Comparison of ENCODE assay signal across 15 cellular contexts in genomic region chr3:140292154-140292553, GRCh38.
DNase-seq lines count a peak whose midpoint lies in the region; ATAC-seq and TF ChIP-seq lines count a peak whose summit lies in the region.
"Had no signal": no experiment of that assay in that cellular context is flagged by ENCODE, and none has a peak within 500 bp of the region (broad histone marks: within the 10 kb centered on the region; RNA-seq: fewer than 3 reads in every experiment).

No MANE protein-coding gene starts in this region.

- H3K4me3 ChIP-seq in BJ (ENCODE audit: low read depth, low read length) (no peak overlapping the region), neural progenitor cell (no peak overlapping the region)

- CTCF ChIA-PET in BJ (lab: Yijun Ruan, JAX) = interaction anchor here (1.3 kb wide), 1 partner anchor 26 kb away, joined by 3 read pairs; no protein-coding TSS in a partner anchor

- TF ChIP-seq CTCF in BJ (IDR thresholded peaks at IDR 0.05; ENCODE audit: insufficient read depth, low read depth, low read length) (no peak), neural progenitor cell (IDR thresholded peaks at IDR 0.05) (no peak)

- no peak overlapping the region for H3K4me3 Mint-ChIP-seq in activated T-cell treated with anti-CD3 and anti-CD28 coated beads, Interleukin-2, amount 50 U/mL, for 72 hours
- H3K4me3 Mint-ChIP-seq in neural progenitor cell = no peak overlapping the region
- H3K4me3 Mint-ChIP-seq: activated B cell treated with CpG ODN at 0.5 μM for 24 hours; activated T-helper 1 cell treated with anti-CD3 and anti-CD28 coated beads, Interleukin-12 subunit alpha, Interleukin-12 subunit beta, Interleukin-2, Interleukin-4 antibody, amounts not matched to agents 30 ng/mL and 10 ng/mL and 1 ng/mL, durations not matched to agents 14 hours and 24 hours and 36 hours; stimulated activated naive CD8-positive, alpha-beta T cell treated with anti-CD3 and anti-CD28 coated beads, Interleukin-15, Interleukin-2, amounts not matched to agents 100 ng/mL and 50 ng/mL, for 24 hours had no signal

- H3K9ac ChIP-seq in neural progenitor cell = no peak overlapping the region

- H3K27me3 Mint-ChIP-seq in activated T-cell treated with anti-CD3 and anti-CD28 coated beads, Interleukin-2, amount 50 U/mL, for 72 hours (ENCODE audit: low read depth) = peaks cover 19% of the 10 kb centered on the region
- H3K27me3 Mint-ChIP-seq in neural progenitor cell (ENCODE audit: insufficient read depth, low read depth) = peaks cover 4% of the 10 kb centered on the region
- H3K27me3 Mint-ChIP-seq: activated B cell treated with CpG ODN at 0.5 μM for 24 hours had no signal

- H3K79me2 ChIP-seq in neural progenitor cell (ENCODE audit: low read depth) = no peaks in the 10 kb centered on the region

- H3K9me3 ChIP-seq in neural progenitor cell (ENCODE audit: low read depth) = no peaks in the 10 kb centered on the region

- H3K9me3 Mint-ChIP-seq in activated T-cell treated with anti-CD3 and anti-CD28 coated beads, Interleukin-2, amount 50 U/mL, for 72 hours = peaks cover 2 to 4% of the 10 kb centered on the region in 2 donors
- H3K9me3 Mint-ChIP-seq in neural progenitor cell = no peaks in the 10 kb centered on the region
- H3K9me3 Mint-ChIP-seq: activated B cell treated with CpG ODN at 0.5 μM for 24 hours; activated T-helper 1 cell treated with anti-CD3 and anti-CD28 coated beads, Interleukin-12 subunit alpha, Interleukin-12 subunit beta, Interleukin-2, Interleukin-4 antibody, amounts not matched to agents 30 ng/mL and 10 ng/mL and 1 ng/mL, durations not matched to agents 14 hours and 24 hours and 36 hours; stimulated activated naive CD8-positive, alpha-beta T cell treated with anti-CD3 and anti-CD28 coated beads, Interleukin-15, Interleukin-2, amounts not matched to agents 100 ng/mL and 50 ng/mL, for 24 hours had no signal

- no peak for ATAC-seq in activated T-cell treated with anti-CD3 and anti-CD28 coated beads, Interleukin-2, amount 50 U/mL, for 72 hours (replicated peaks in 1 of 2)
- no peak for ATAC-seq in GM18498 (IDR thresholded peaks at IDR 0.05; ENCODE audit: unreplicated experiment)
- no peak for ATAC-seq in left lobe of liver
- ATAC-seq: HCT116 had no signal

- no peaks in the 10 kb centered on the region for H3K4me1 Mint-ChIP-seq in activated T-cell treated with anti-CD3 and anti-CD28 coated beads, Interleukin-2, amount 50 U/mL, for 72 hours (ENCODE audit: low read depth)
- no peaks in the 10 kb centered on the region for H3K4me1 Mint-ChIP-seq in neural progenitor cell
- H3K4me1 Mint-ChIP-seq: activated B cell treated with CpG ODN at 0.5 μM for 24 hours had no signal

- no peaks in the 10 kb centered on the region for H3K36me3 ChIP-seq in BJ (ENCODE audit: control insufficient read depth, insufficient read depth, low read length)
- H3K36me3 ChIP-seq in neural progenitor cell = no peaks in the 10 kb centered on the region

- no peaks in the 10 kb centered on the region for H3F3A ChIP-seq in neural progenitor cell (ENCODE audit: low read depth)

- H3K4me1 ChIP-seq in neural progenitor cell = no peaks in the 10 kb centered on the region

- no peaks in the 10 kb centered on the region for H4K20me1 ChIP-seq in neural progenitor cell (ENCODE audit: low read depth)

- H3K27ac Mint-ChIP-seq in activated T-cell treated with anti-CD3 and anti-CD28 coated beads, Interleukin-2, amount 50 U/mL, for 72 hours = no peak overlapping the region
- H3K27ac Mint-ChIP-seq in neural progenitor cell = no peak overlapping the region
- H3K27ac Mint-ChIP-seq: activated B cell treated with CpG ODN at 0.5 μM for 24 hours; activated T-helper 1 cell treated with anti-CD3 and anti-CD28 coated beads, Interleukin-12 subunit alpha, Interleukin-12 subunit beta, Interleukin-2, Interleukin-4 antibody, amounts not matched to agents 30 ng/mL and 10 ng/mL and 1 ng/mL, durations not matched to agents 14 hours and 24 hours and 36 hours; stimulated activated naive CD8-positive, alpha-beta T cell treated with anti-CD3 and anti-CD28 coated beads, Interleukin-15, Interleukin-2, amounts not matched to agents 100 ng/mL and 50 ng/mL, for 24 hours had no signal

- peak; percentile 1 for DNase-seq in BJ (ENCODE audit: low read depth)
- peak; percentile 23 for DNase-seq in T1000 (lab: John Stamatoyannopoulos, UW)
- peak; percentile 31 for DNase-seq in fibroblast of gingiva (ENCODE audit: low read depth)
- peak; percentile 28 for DNase-seq in non-pigmented ciliary epithelial cell (ENCODE audit: low read depth)
- DNase-seq in activated T-cell treated with anti-CD3 and anti-CD28 coated beads, Interleukin-2, amount 50 U/mL, for 72 hours = no peak
- no peak for DNase-seq in neural progenitor cell (ENCODE audit: low spot score)
- DNase-seq in left lobe of liver (ENCODE audit: low spot score) = no peak
- DNase-seq: activated B cell treated with CpG ODN at 0.5 μM for 24 hours, cerebellar nuclear complex, SHP77, T-helper 1 cell had no signal

- POLR2A ChIA-PET in BJ (lab: Charles Lee) = no interaction called here

- H2AFZ ChIP-seq in neural progenitor cell (replicated peaks) = no peak overlapping the region

- no peaks in the 10 kb centered on the region for H3K27me3 ChIP-seq in BJ (ENCODE audit: control insufficient read depth, insufficient read depth, low read length)
- no peaks in the 10 kb centered on the region for H3K27me3 ChIP-seq in neural progenitor cell

- no peak overlapping the region for H3K27ac ChIP-seq in neural progenitor cell

- no peaks in the 10 kb centered on the region for H3K36me3 Mint-ChIP-seq in activated T-cell treated with anti-CD3 and anti-CD28 coated beads, Interleukin-2, amount 50 U/mL, for 72 hours (ENCODE audit: insufficient read depth in 2 of 2)
- no peaks in the 10 kb centered on the region for H3K36me3 Mint-ChIP-seq in neural progenitor cell

- H3K4me2 ChIP-seq in neural progenitor cell = no peak overlapping the region

Comparison
In these comparisons a context has a peak if more than half of its experiments do, and no peak if none do; other contexts are left out.
1. DNase-seq: peak in BJ (single experiment), T1000 (single experiment), fibroblast of gingiva (single experiment) and non-pigmented ciliary epithelial cell (single experiment); none in activated T-cell treated with anti-CD3 and anti-CD28 coated beads, Interleukin-2, amount 50 U/mL, for 72 hours (0 of 2), neural progenitor cell (single experiment) and left lobe of liver (single experiment).